Comparison of ENCODE assay signal across 16 cellular contexts in the genomic region with DNA sequence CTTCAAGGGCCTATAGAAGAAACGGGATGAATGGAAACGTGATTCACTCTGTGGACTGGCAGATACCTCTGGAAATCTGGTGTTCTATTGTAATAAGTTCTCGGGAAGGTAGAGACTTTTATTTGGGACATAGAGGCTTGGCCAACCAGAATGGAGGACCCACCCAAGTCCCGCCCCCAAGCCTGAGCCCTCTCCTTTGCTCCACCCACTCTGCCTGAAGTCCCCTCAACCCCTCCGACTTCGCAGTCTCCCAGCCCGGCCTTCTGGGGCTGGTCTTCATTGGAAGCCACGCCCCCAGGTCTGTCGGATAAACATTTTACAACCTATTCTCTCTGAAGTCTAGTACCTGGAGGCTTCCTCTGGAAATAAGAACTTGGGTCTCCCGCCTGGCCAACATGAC. TPM values are rescaled to one million over a fixed set of nuclear protein-coding genes. Genes with fewer than 3 reads are reported as not detected.
DNase-seq lines count a peak whose midpoint lies in the region; ATAC-seq, FAIRE-seq and TF ChIP-seq lines count a peak whose summit lies in the region.
"Had no signal": no experiment of that assay in that cellular context is flagged by ENCODE, and none has a peak within 500 bp of the region (broad histone marks: within the 10 kb centered on the region; RNA-seq: fewer than 3 reads in every experiment).

No MANE protein-coding gene starts in this region.

- intact Hi-C loops in endothelial cell of umbilical vein (cut with micrococcal nuclease), result no loop called here
- intact Hi-C loops in left cardiac atrium (cut with DNase I), result no loop called here

- TF ChIP-seq CTCF in endothelial cell of umbilical vein (IDR thresholded peaks at IDR 0.05; ENCODE audit: extremely low read depth in 1 of 2, insufficient read depth in 1 of 2, low read depth in 1 of 2, low read length in 2 of 2) (no peak), osteoblast (IDR thresholded peaks at IDR 0.05; ENCODE audit: extremely low read depth, low read depth, low read length) (no peak)

- no peak for TF ChIP-seq POLR2A in endothelial cell of umbilical vein (IDR thresholded peaks at IDR 0.05; ENCODE audit: low read depth, low read length)

- peak; percentile 31 for FAIRE-seq in endothelial cell of umbilical vein (lab: Jason Lieb, UNC)
- FAIRE-seq: GM12891 had no signal

- H3K27ac Mint-ChIP-seq in IgD-negative memory B cell, result peak overlapping the region in 2 of 3 donors; percentile 64 to 71

- no peak overlapping the region for H3K4me3 Mint-ChIP-seq in IgD-negative memory B cell

- CTCF ChIA-PET in endothelial cell of umbilical vein (lab: Charles Lee), result interaction anchor here (1.2 kb wide), 1 partner anchor 597 kb away, joined by 3 read pairs; no protein-coding TSS in a partner anchor

- H3K27me3 Mint-ChIP-seq in IgD-negative memory B cell, result no peaks in the 10 kb centered on the region

- H3K36me3 ChIP-seq in endothelial cell of umbilical vein (ENCODE audit: control insufficient read depth in 2 of 2, extremely low read depth in 1 of 2, insufficient read depth in 2 of 2, low read length in 2 of 2) (peaks cover 0 to 2% of the 10 kb centered on the region in 2 experiments), osteoblast (ENCODE audit: insufficient read depth, low read length) (peaks cover 5% of the 10 kb centered on the region)
- H3K36me3 ChIP-seq: HAP-1 had no signal

- no peak overlapping the region for H3K9ac ChIP-seq in endothelial cell of umbilical vein (replicated peaks; ENCODE audit: extremely low read depth, insufficient read depth, low read length)
- H3K9ac ChIP-seq: BLaER1, GM23248 had no signal

- no peaks in the 10 kb centered on the region for H4K20me1 ChIP-seq in endothelial cell of umbilical vein (replicated peaks; ENCODE audit: control insufficient read depth, extremely low read depth, insufficient read depth, low read length)
- no peaks in the 10 kb centered on the region for H4K20me1 ChIP-seq in osteoblast (ENCODE audit: insufficient read depth, low read length)
- H4K20me1 ChIP-seq: BLaER1 had no signal

- no TSS peak for BruUV-seq in endothelial cell of umbilical vein (replicated peaks; lab: Mats Ljungman, UMichigan)

- no peaks in the 10 kb centered on the region for H3K36me3 Mint-ChIP-seq in IgD-negative memory B cell

- H3K79me2 ChIP-seq in endothelial cell of umbilical vein (ENCODE audit: control insufficient read depth, insufficient read depth, low read length), result no peaks in the 10 kb centered on the region
- no peaks in the 10 kb centered on the region for H3K79me2 ChIP-seq in osteoblast (ENCODE audit: insufficient read depth, low read length)

- H3K27me3 ChIP-seq in endothelial cell of umbilical vein (ENCODE audit: control insufficient read depth in 2 of 2, insufficient read depth in 2 of 2, low read length in 2 of 2) (no peaks in the 10 kb centered on the region), osteoblast (ENCODE audit: insufficient read depth, low read length) (no peaks in the 10 kb centered on the region)
- H3K27me3 ChIP-seq: BLaER1 had no signal

- H3K4me1 ChIP-seq in endothelial cell of umbilical vein (ENCODE audit: control insufficient read depth, extremely low read depth, insufficient read depth, low read length), result no peaks in the 10 kb centered on the region
- no peaks in the 10 kb centered on the region for H3K4me1 ChIP-seq in osteoblast (ENCODE audit: insufficient read depth, low read length)
- H3K4me1 ChIP-seq: BLaER1, HAP-1 had no signal

- no peaks in the 10 kb centered on the region for H3K9me3 Mint-ChIP-seq in IgD-negative memory B cell

- H2AFZ ChIP-seq in endothelial cell of umbilical vein (ENCODE audit: low read depth, low read length), result no peak overlapping the region
- H2AFZ ChIP-seq in osteoblast (ENCODE audit: low read length), result no peak overlapping the region
- H2AFZ ChIP-seq: GM23248 had no signal

- peaks cover 0 to 4% (median 2%) of the 10 kb centered on the region in 3 donors for H3K4me1 Mint-ChIP-seq in IgD-negative memory B cell

- DNase-seq in NCI-H82 (lab: John Stamatoyannopoulos, UW), result peak; percentile 39
- DNase-seq in NCI-H82 treated with DMSO at 0.1 percent for 48 hours (lab: John Stamatoyannopoulos, UW; ENCODE audit: unreplicated experiment), result no peak
- no peak for DNase-seq in endothelial cell of umbilical vein (ENCODE audit: low read depth, low spot score)
- peak; percentile 31 for DNase-seq in osteoblast (ENCODE audit: insufficient read length, low spot score, missing footprints)
- DNase-seq in activated gamma-delta T cell (lab: John Stamatoyannopoulos, UW), result no peak
- DNase-seq in NCI-H2171 treated with DMSO at 0.1 percent for 48 hours (lab: John Stamatoyannopoulos, UW), result no peak
- DNase-seq in left cardiac atrium, result no peak
- DNase-seq: AML-193, Calu3, DMS 273 treated with DMSO at 0.1 percent for 48 hours, GM23248 had no signal

- H3K27ac ChIP-seq in endothelial cell of umbilical vein (ENCODE audit: insufficient read depth, low read depth, low read length) (no peak overlapping the region), osteoblast (ENCODE audit: low read depth, low read length) (no peak overlapping the region)
- H3K27ac ChIP-seq: 22Rv1, BLaER1, GM23248 had no signal

- no peak overlapping the region for H3K4me2 ChIP-seq in endothelial cell of umbilical vein (ENCODE audit: insufficient read depth, low read length)
- no peak overlapping the region for H3K4me2 ChIP-seq in osteoblast (ENCODE audit: insufficient read depth, low read length)
- H3K4me2 ChIP-seq: BLaER1 had no signal

- dilution Hi-C loops in endothelial cell of umbilical vein (cut with MboI; ENCODE audit: extremely low pct_ligation_motif_present, low sequenced_read_pairs), result no loop called here

- no peak for ATAC-seq in left cardiac atrium

- H3K9me3 ChIP-seq in endothelial cell of umbilical vein (replicated peaks; ENCODE audit: control insufficient read depth, insufficient read depth, low read length) (no peaks in the 10 kb centered on the region), osteoblast (ENCODE audit: low read depth, low read length) (no peaks in the 10 kb centered on the region)
- H3K9me3 ChIP-seq: BLaER1, HAP-1 had no signal

- POLR2A ChIA-PET in endothelial cell of umbilical vein (lab: Charles Lee), result no interaction called here

- no peaks in the 10 kb centered on the region for H3K9me1 ChIP-seq in endothelial cell of umbilical vein (replicated peaks; ENCODE audit: control insufficient read depth, extremely low read depth, insufficient read depth, low read length)

- H3K4me3 ChIP-seq in endothelial cell of umbilical vein (replicated peaks in 1 of 3; ENCODE audit: insufficient read depth in 1 of 3, low read depth in 1 of 3, low read length in 3 of 3) (no peak overlapping the region), osteoblast (ENCODE audit: insufficient read depth, low read length) (no peak overlapping the region)
- H3K4me3 ChIP-seq: BLaER1, GM23248, HAP-1 had no signal

TF ChIP-seq in endothelial cell of umbilical vein, 7 proteins besides CTCF, POLR2A, EP300 and RAD21 (continues in another document):
- TF ChIP-seq POLR2AphosphoS5 (IDR thresholded peaks at IDR 0.05; ENCODE audit: insufficient read depth, low read depth, low read length), result no peak

RNA-seq across cellular contexts. Expression of gene FBXL12, which starts 16.9 kb away (rescaled TPM):
- polyA plus RNA-seq in IgD-negative memory B cell (10.4 TPM), endothelial cell of umbilical vein (33.3 and 47.5 TPM in 2 replicates)
- total RNA-seq in endothelial cell of umbilical vein (25.8 and 26.9 TPM in 2 replicates), osteoblast (23.9 and 25.0 TPM in 2 replicates), left cardiac atrium (10 to 100 TPM; 12.8 to 14.5 TPM)
- 22.7 and 30.7 TPM in 2 replicates for polyA plus RNA-seq in endothelial cell of umbilical vein (2011; cell fraction: cytosol; rRNA removed)
- 37.8 and 44.3 TPM in 2 replicates for polyA plus RNA-seq in endothelial cell of umbilical vein (2011; cell fraction: nucleus; rRNA removed)
- 16.0 and 20.6 TPM in 2 replicates for polyA plus RNA-seq in endothelial cell of umbilical vein (2012)
- polyA minus RNA-seq in endothelial cell of umbilical vein, result 13.5 and 16.9 TPM in 2 replicates
- 8.6 TPM for polyA minus RNA-seq in endothelial cell of umbilical vein (2011; cell fraction: cytosol; rRNA and poly(A)+ RNA removed)
- 16.0 and 23.8 TPM in 2 replicates for polyA minus RNA-seq in endothelial cell of umbilical vein (2011; cell fraction: nucleus; rRNA and poly(A)+ RNA removed)

RNA-seq across cellular contexts. Expression of gene UBL5, which starts 25.7 kb away (rescaled TPM):
- polyA plus RNA-seq in IgD-negative memory B cell, result 592 TPM
- 351 and 364 TPM in 2 replicates for total RNA-seq in endothelial cell of umbilical vein
- 839 and 1,226 TPM in 2 replicates for polyA plus RNA-seq in endothelial cell of umbilical vein
- 1,164 and 1,424 TPM in 2 replicates for polyA plus RNA-seq in endothelial cell of umbilical vein (2011; cell fraction: cytosol; rRNA removed)
- polyA plus RNA-seq in endothelial cell of umbilical vein (2011; cell fraction: nucleus; rRNA removed), result 366 and 439 TPM in 2 replicates
- polyA plus RNA-seq in endothelial cell of umbilical vein (2012), result 737 and 963 TPM in 2 replicates
- polyA minus RNA-seq in endothelial cell of umbilical vein, result 190 and 222 TPM in 2 replicates
- 69.3 TPM for polyA minus RNA-seq in endothelial cell of umbilical vein (2011; cell fraction: cytosol; rRNA and poly(A)+ RNA removed)
- polyA minus RNA-seq in endothelial cell of umbilical vein (2011; cell fraction: nucleus; rRNA and poly(A)+ RNA removed), result 23.9 and 25.1 TPM in 2 replicates
- total RNA-seq in osteoblast, result 82.5 and 111 TPM in 2 replicates
- total RNA-seq in left cardiac atrium, result 100 to 1,000 TPM; 414 to 466 TPM

RNA-seq across cellular contexts. Expression of gene PIN1, which starts 33.1 kb away (rescaled TPM):
- polyA plus RNA-seq in IgD-negative memory B cell (77.4 TPM), endothelial cell of umbilical vein (115 and 129 TPM in 2 replicates)
- total RNA-seq in endothelial cell of umbilical vein (97.4 and 98.1 TPM in 2 replicates), osteoblast (53.9 and 62.6 TPM in 2 replicates), left cardiac atrium (10 to 100 TPM; 73.7 to 74.9 TPM)
- polyA plus RNA-seq in endothelial cell of umbilical vein (2011; cell fraction: cytosol; rRNA removed), result 80.4 and 106 TPM in 2 replicates
- 57.1 and 64.3 TPM in 2 replicates for polyA plus RNA-seq in endothelial cell of umbilical vein (2011; cell fraction: nucleus; rRNA removed)
- polyA plus RNA-seq in endothelial cell of umbilical vein (2012), result 56.8 and 68.7 TPM in 2 replicates
- polyA minus RNA-seq in endothelial cell of umbilical vein, result 22.2 and 28.5 TPM in 2 replicates
- 39.6 TPM for polyA minus RNA-seq in endothelial cell of umbilical vein (2011; cell fraction: cytosol; rRNA and poly(A)+ RNA removed)
- polyA minus RNA-seq in endothelial cell of umbilical vein (2011; cell fraction: nucleus; rRNA and poly(A)+ RNA removed), result 11.3 and 16.6 TPM in 2 replicates

RNA-seq across cellular contexts. Expression of gene ZNF846, which starts 33.4 kb away (rescaled TPM):
- 6.3 TPM for polyA plus RNA-seq in IgD-negative memory B cell
- 6.9 and 8.3 TPM in 2 replicates for total RNA-seq in endothelial cell of umbilical vein
- 2.7 and 3.9 TPM in 2 replicates for polyA plus RNA-seq in endothelial cell of umbilical vein
- 3.7 and 4.4 TPM in 2 replicates for polyA plus RNA-seq in endothelial cell of umbilical vein (2011; cell fraction: cytosol; rRNA removed)
- polyA plus RNA-seq in endothelial cell of umbilical vein (2011; cell fraction: nucleus; rRNA removed), result 13.0 and 15.3 TPM in 2 replicates
- polyA plus RNA-seq in endothelial cell of umbilical vein (2012), result 5.3 and 6.9 TPM in 2 replicates
- 8.2 and 17.3 TPM in 2 replicates for polyA minus RNA-seq in endothelial cell of umbilical vein
- not detected for polyA minus RNA-seq in endothelial cell of umbilical vein (2011; cell fraction: cytosol; rRNA and poly(A)+ RNA removed)
- 11.1 and 11.5 TPM in 2 replicates for polyA minus RNA-seq in endothelial cell of umbilical vein (2011; cell fraction: nucleus; rRNA and poly(A)+ RNA removed)
- 14.1 and 17.7 TPM in 2 replicates for total RNA-seq in osteoblast
- 10 to 100 TPM in 1 of 2 donors, 1 to 10 TPM in 1; 8.8 to 12.7 TPM for total RNA-seq in left cardiac atrium

Comparison
In these comparisons a context has a peak if more than half of its experiments do, and no peak if none do; other contexts are left out.
1. DNase-seq: peak in NCI-H82 (single experiment) and osteoblast (single experiment); none in NCI-H82 treated with DMSO at 0.1 percent for 48 hours (single experiment), endothelial cell of umbilical vein (single experiment), activated gamma-delta T cell (single experiment), NCI-H2171 treated with DMSO at 0.1 percent for 48 hours (single experiment) and left cardiac atrium (single experiment).